ENCODE assay signal across 18 cellular contexts in genomic region chr5:170355601-170356098, GRCh38. TPM values are rescaled to one million over a fixed set of nuclear protein-coding genes. Genes with fewer than 3 reads are reported as not detected.
DNase-seq lines count a peak whose midpoint lies in the region; ATAC-seq, FAIRE-seq and TF ChIP-seq lines count a peak whose summit lies in the region.
"Had no signal": no experiment of that assay in that cellular context is flagged by ENCODE, and none has a peak within 500 bp of the region (broad histone marks: within the 10 kb centered on the region; RNA-seq: fewer than 3 reads in every experiment).

No MANE protein-coding gene starts in this region.

- no peak overlapping the region for H3K27ac ChIP-seq in A549
- H3K27ac ChIP-seq in muscle layer of colon (ENCODE audit: low read depth, low read length) = peak overlapping the region; percentile 27
- no peak overlapping the region for H3K27ac ChIP-seq in esophagus squamous epithelium

- 16% methylated on average over 8 of the region's 8 CpGs for WGBS in A549 (ENCODE audit: missing lambda C conversion rate)
- WGBS in esophagus squamous epithelium, 2 donors = 30 to 58% methylated on average over 8 of the region's 8 CpGs

- FAIRE-seq in A549 (lab: Jason Lieb, UNC) = no peak
- FAIRE-seq: HTR-8/SVneo had no signal

- no peak overlapping the region for H3K9ac ChIP-seq in muscle layer of colon (ENCODE audit: low read length)

- TF ChIP-seq CTCF in A549 (IDR thresholded peaks at IDR 0.05) (no peak), esophagus squamous epithelium (IDR thresholded peaks at IDR 0.05) (no peak)

- H3K4me1 Mint-ChIP-seq in dendritic cell treated with granulocyte-macrophage colony-stimulating factor and Interleukin-4, amounts not matched to agents 40 ng/mL and 50 ng/mL, for 4 days (ENCODE audit: low read depth) = peaks cover 89% of the 10 kb centered on the region

- intact Hi-C loops in dendritic cell treated with granulocyte-macrophage colony-stimulating factor and Interleukin-4, amounts not matched to agents 40 ng/mL and 50 ng/mL, for 4 days (cut with micrococcal nuclease) = no loop called here
- intact Hi-C loops in esophagus squamous epithelium (cut with DNase I) = no loop called here

- CTCF ChIA-PET in A549 (lab: Yijun Ruan, JAX) = no interaction called here

- peak; percentile 18 to 26; a peak in 1 of 6 replicates for ATAC-seq in A549
- ATAC-seq in HG02571 (IDR thresholded peaks at IDR 0.05; ENCODE audit: unreplicated experiment) = no peak
- ATAC-seq: activated CD8-positive, alpha-beta T cell treated with anti-CD3 and anti-CD28 coated beads for 36 hours; activated naive CD4-positive, alpha-beta T cell treated with anti-CD3 and anti-CD28 coated beads, Interleukin-2, amount 50 U/mL, for 72 hours; activated T-cell treated with anti-CD3 and anti-CD28 coated beads, Interleukin-2, amount 50 U/mL, for 4 hours; natural killer cell treated with Interleukin-12 subunit alpha and Interleukin-12 subunit beta and Interleukin-15 and Interleukin-18, amount 100 ng/mL, for 72 hours had no signal

- no peaks in the 10 kb centered on the region for H3K36me3 Mint-ChIP-seq in dendritic cell treated with granulocyte-macrophage colony-stimulating factor and Interleukin-4, amounts not matched to agents 40 ng/mL and 50 ng/mL, for 4 days (ENCODE audit: low read depth)
- H3K36me3 Mint-ChIP-seq: activated naive CD4-positive, alpha-beta T cell treated with anti-CD3 and anti-CD28 coated beads, Interleukin-2, amount 50 U/mL, for 72 hours; memory B cell; natural killer cell treated with Interleukin-12 subunit alpha and Interleukin-12 subunit beta and Interleukin-15 and Interleukin-18, amount 100 ng/mL, for 72 hours had no signal

- TF ChIP-seq POLR2A in A549 (IDR thresholded peaks at IDR 0.05; ENCODE audit: low read length) = no peak
- no peak for TF ChIP-seq POLR2A in esophagus squamous epithelium (IDR thresholded peaks at IDR 0.05)

- DNase-seq in A549 (ENCODE audit: low read depth in 1 of 2, low spot score in 1 of 2) = no peak
- peak; percentile 94 for DNase-seq in NCI-H2029 (lab: John Stamatoyannopoulos, UW)
- no peak for DNase-seq in SK-N-DZ (ENCODE audit: low spot score)
- DNase-seq in esophagus squamous epithelium (lab: John Stamatoyannopoulos, UW) = no peak
- DNase-seq in COLO668 (lab: John Stamatoyannopoulos, UW; ENCODE audit: unreplicated experiment) = no peak
- DNase-seq: activated CD8-positive, alpha-beta T cell treated with anti-CD3 and anti-CD28 coated beads for 36 hours; activated T-cell treated with anti-CD3 and anti-CD28 coated beads, Interleukin-2, amount 50 U/mL, for 4 hours; NCI-H1694 treated with DMSO at 0.1 percent for 48 hours; T-helper 1 cell had no signal

- TF ChIP-seq EP300 in A549 (IDR thresholded peaks at IDR 0.05) = no peak

- POLR2A ChIA-PET in A549 (lab: Yijun Ruan, JAX) = no interaction called here

- no peaks in the 10 kb centered on the region for H3K27me3 ChIP-seq in muscle layer of colon (ENCODE audit: control insufficient read depth in 1 of 2, insufficient read depth in 2 of 2, low read length in 2 of 2)
- H3K27me3 ChIP-seq in esophagus squamous epithelium = peaks cover 0 to 45% (median 0%) of the 10 kb centered on the region in 4 donors

- H3K4me3 Mint-ChIP-seq in dendritic cell treated with granulocyte-macrophage colony-stimulating factor and Interleukin-4, amounts not matched to agents 40 ng/mL and 50 ng/mL, for 4 days = no peak overlapping the region
- H3K4me3 Mint-ChIP-seq: activated CD8-positive, alpha-beta T cell treated with anti-CD3 and anti-CD28 coated beads for 36 hours; activated T-cell treated with anti-CD3 and anti-CD28 coated beads, Interleukin-2, amount 50 U/mL, for 4 hours; memory B cell; natural killer cell treated with Interleukin-12 subunit alpha and Interleukin-12 subunit beta and Interleukin-15 and Interleukin-18, amount 100 ng/mL, for 72 hours had no signal

- peak overlapping the region; percentile 47 for H3K27ac Mint-ChIP-seq in dendritic cell treated with granulocyte-macrophage colony-stimulating factor and Interleukin-4, amounts not matched to agents 40 ng/mL and 50 ng/mL, for 4 days
- H3K27ac Mint-ChIP-seq: activated CD8-positive, alpha-beta T cell treated with anti-CD3 and anti-CD28 coated beads for 36 hours; activated naive CD4-positive, alpha-beta T cell treated with anti-CD3 and anti-CD28 coated beads, Interleukin-2, amount 50 U/mL, for 72 hours; memory B cell; natural killer cell treated with Interleukin-12 subunit alpha and Interleukin-12 subunit beta and Interleukin-15 and Interleukin-18, amount 100 ng/mL, for 72 hours had no signal

- H3K9me3 ChIP-seq in A549 (peaks cover 9% of the 10 kb centered on the region), muscle layer of colon (ENCODE audit: low read length) (no peaks in the 10 kb centered on the region), esophagus squamous epithelium (no peaks in the 10 kb centered on the region)

- H3K4me1 ChIP-seq in A549 (no peaks in the 10 kb centered on the region), muscle layer of colon (ENCODE audit: insufficient read depth, low read length) (peaks cover 55% of the 10 kb centered on the region), esophagus squamous epithelium (peaks cover 0 to 24% (median 0%) of the 10 kb centered on the region in 3 donors)

- no peaks in the 10 kb centered on the region for H3K36me3 ChIP-seq in muscle layer of colon (ENCODE audit: insufficient read depth, low read length)
- H3K36me3 ChIP-seq in esophagus squamous epithelium = no peaks in the 10 kb centered on the region

- no peaks in the 10 kb centered on the region for H3K9me3 Mint-ChIP-seq in dendritic cell treated with granulocyte-macrophage colony-stimulating factor and Interleukin-4, amounts not matched to agents 40 ng/mL and 50 ng/mL, for 4 days
- H3K9me3 Mint-ChIP-seq: activated CD8-positive, alpha-beta T cell treated with anti-CD3 and anti-CD28 coated beads for 36 hours; activated naive CD4-positive, alpha-beta T cell treated with anti-CD3 and anti-CD28 coated beads, Interleukin-2, amount 50 U/mL, for 72 hours; activated T-cell treated with anti-CD3 and anti-CD28 coated beads, Interleukin-2, amount 50 U/mL, for 4 hours; memory B cell; natural killer cell treated with Interleukin-12 subunit alpha and Interleukin-12 subunit beta and Interleukin-15 and Interleukin-18, amount 100 ng/mL, for 72 hours had no signal

- TF ChIP-seq RAD21 in A549 (conservative IDR thresholded peaks at IDR 0.05 in 1 of 2, IDR thresholded peaks at IDR 0.05 in 1 of 2) = no peak

- H3K4me3 ChIP-seq in A549 (no peak overlapping the region), muscle layer of colon (ENCODE audit: low read depth in 1 of 2, low read length in 2 of 2) (no peak overlapping the region), esophagus squamous epithelium (no peak overlapping the region)

- no peak overlapping the region for H3K4me2 ChIP-seq in A549

- peaks cover 11% of the 10 kb centered on the region for H3K27me3 Mint-ChIP-seq in dendritic cell treated with granulocyte-macrophage colony-stimulating factor and Interleukin-4, amounts not matched to agents 40 ng/mL and 50 ng/mL, for 4 days

TF ChIP-seq in A549, 52 proteins besides CTCF, POLR2A, EP300 and RAD21:
- TF ChIP-seq HOXB13 (CRISPR knock-in tag; IDR thresholded peaks at IDR 0.05; ENCODE audit: low read depth) = no peak

RNA-seq across cellular contexts. Expression of gene KCNMB1, which starts 33.5 kb away (rescaled TPM):
- polyA plus RNA-seq in A549 (2011; rRNA removed) (not detected in 2 replicates), A549 (2017; fragmentation: RNase III; extraction: RNeasy Plus Mini Kit Qiagen cat#74134 plus additional on column Dnase treatment) (not detected in 3 replicates)
- polyA plus RNA-seq in A549 (2012; cell fraction: cytosol; rRNA removed) = not detected in 2 replicates
- not detected in 2 replicates for polyA plus RNA-seq in A549 (2012; cell fraction: nucleus; rRNA removed)
- not detected in 2 replicates for polyA minus RNA-seq in A549 (2011; rRNA and poly(A)+ RNA removed)
- not detected in 2 replicates for polyA plus RNA-seq in SK-N-DZ (2014; cell fraction: cytosol; rRNA removed)
- not detected in 2 replicates for polyA plus RNA-seq in SK-N-DZ (2014; cell fraction: nucleus; rRNA removed)
- 1 to 10 TPM in 3 of 4 donors, under 1 TPM in 1; 0.38 to 9.3 (median 2.4) TPM for total RNA-seq in esophagus squamous epithelium
- total RNA-seq: activated CD8-positive, alpha-beta T cell treated with anti-CD3 and anti-CD28 coated beads for 36 hours; activated naive CD4-positive, alpha-beta T cell treated with anti-CD3 and anti-CD28 coated beads, Interleukin-2, amount 50 U/mL, for 72 hours; epithelial cell of proximal tubule; G401; natural killer cell treated with Interleukin-12 subunit alpha and Interleukin-12 subunit beta and Interleukin-15 and Interleukin-18, amount 100 ng/mL, for 72 hours had no signal

RNA-seq across cellular contexts. Expression of gene LCP2, which starts 58.1 kb away (rescaled TPM):
- polyA plus RNA-seq in A549 (2011; rRNA removed) = not detected in 2 replicates
- not detected in 2 replicates for polyA plus RNA-seq in A549 (2012; cell fraction: cytosol; rRNA removed)
- polyA plus RNA-seq in A549 (2012; cell fraction: nucleus; rRNA removed) = not detected in 2 replicates
- not detected in 3 replicates for polyA plus RNA-seq in A549 (2017; fragmentation: RNase III; extraction: RNeasy Plus Mini Kit Qiagen cat#74134 plus additional on column Dnase treatment)
- not detected in 2 replicates for polyA minus RNA-seq in A549 (2011; rRNA and poly(A)+ RNA removed)
- polyA plus RNA-seq in SK-N-DZ (2014; cell fraction: cytosol; rRNA removed) = not detected in 2 replicates
- not detected in 2 replicates for polyA plus RNA-seq in SK-N-DZ (2014; cell fraction: nucleus; rRNA removed)
- total RNA-seq in esophagus squamous epithelium = 10 to 100 TPM in 3 of 4 donors, 1 to 10 TPM in 1; 3.9 to 17.9 (median 12.6) TPM
- total RNA-seq: epithelial cell of proximal tubule, G401 had no signal
